Comparison of ENCODE assay signal across 10 cellular contexts in genomic region chr3:71104090-71104489, GRCh38.
DNase-seq lines count a peak whose midpoint lies in the region; ATAC-seq and TF ChIP-seq lines count a peak whose summit lies in the region.
"Had no signal": no experiment of that assay in that cellular context is flagged by ENCODE, and none has a peak within 500 bp of the region (broad histone marks: within the 10 kb centered on the region; RNA-seq: fewer than 3 reads in every experiment).

No MANE protein-coding gene starts in this region.

- in situ Hi-C loops in IMR-90 (cut with MboI; ENCODE audit: low sequenced_read_pairs): no loop called here

- no peak overlapping the region for H2AK5ac ChIP-seq in IMR-90 (ENCODE audit: low read depth, low read length)

- peaks cover 10% of the 10 kb centered on the region for H3K9me1 ChIP-seq in IMR-90 (ENCODE audit: insufficient read depth, low read length)

- no peaks in the 10 kb centered on the region for H3K27me3 Mint-ChIP-seq in CD4-positive, CD25-positive, alpha-beta regulatory T cell
- H3K27me3 Mint-ChIP-seq in osteocyte (ENCODE audit: unreplicated experiment): no peaks in the 10 kb centered on the region
- no peaks in the 10 kb centered on the region for H3K27me3 Mint-ChIP-seq in natural killer cell treated with Interleukin-12 subunit alpha and Interleukin-12 subunit beta and Interleukin-15 and Interleukin-18, amount 100 ng/mL, for 72 hours

- H3K56ac ChIP-seq in IMR-90 (ENCODE audit: extremely low read depth, insufficient read depth, low read length): no peak overlapping the region

- H4K20me1 ChIP-seq in IMR-90 (ENCODE audit: insufficient read depth, low read length): no peaks in the 10 kb centered on the region

- DNase-seq in CD4-positive, CD25-positive, alpha-beta regulatory T cell: no peak
- DNase-seq in IMR-90 (peak; percentile 99), choroid plexus epithelial cell (ENCODE audit: low read depth) (peak; percentile 92), osteocyte (ENCODE audit: extremely low spot score, unreplicated experiment) (no peak), NCI-H1048 (lab: John Stamatoyannopoulos, UW) (no peak), foreskin melanocyte (no peak)
- DNase-seq in natural killer cell treated with Interleukin-12 subunit alpha and Interleukin-12 subunit beta and Interleukin-15 and Interleukin-18, amount 100 ng/mL, for 72 hours (ENCODE audit: low spot score): no peak
- DNase-seq: NCI-H510A had no signal

- H3K36me3 ChIP-seq in CD4-positive, CD25-positive, alpha-beta regulatory T cell (ENCODE audit: control insufficient read depth, insufficient read depth, low read length): peaks cover 42% of the 10 kb centered on the region
- no peaks in the 10 kb centered on the region; the same call in 1 of the 2 replicates for H3K36me3 ChIP-seq in IMR-90 (ENCODE audit: control insufficient read depth, insufficient read depth, low read length)

- H2AK9ac ChIP-seq in IMR-90 (replicated peaks; ENCODE audit: low read depth, low read length, poor library complexity): no peak overlapping the region

- intact Hi-C loops in IMR-90 (cut with micrococcal nuclease): loop anchor here (10.0 kb wide), 2 partner anchors 119 to 581 kb away; no protein-coding TSS in a partner anchor

- no peaks in the 10 kb centered on the region for H3K9me3 Mint-ChIP-seq in CD4-positive, CD25-positive, alpha-beta regulatory T cell
- no peaks in the 10 kb centered on the region for H3K9me3 Mint-ChIP-seq in osteocyte (ENCODE audit: unreplicated experiment)
- no peaks in the 10 kb centered on the region for H3K9me3 Mint-ChIP-seq in natural killer cell treated with Interleukin-12 subunit alpha and Interleukin-12 subunit beta and Interleukin-15 and Interleukin-18, amount 100 ng/mL, for 72 hours

- no peak for TF ChIP-seq CTCF in IMR-90 (conservative IDR thresholded peaks at IDR 0.05; ENCODE audit: low read depth, low read length)
- no peak for TF ChIP-seq CTCF in choroid plexus epithelial cell (conservative IDR thresholded peaks at IDR 0.05; ENCODE audit: low read depth, low read length)
- no peak for TF ChIP-seq CTCF in osteocyte (IDR thresholded peaks at IDR 0.05)

- ATAC-seq in CD4-positive, CD25-positive, alpha-beta regulatory T cell (ENCODE audit: low read depth in 2 of 2): no peak
- ATAC-seq in IMR-90 (ENCODE audit: low read depth) (peak; percentile 74), GM18520 (IDR thresholded peaks at IDR 0.05; ENCODE audit: unreplicated experiment) (no peak)
- ATAC-seq in natural killer cell treated with Interleukin-12 subunit alpha and Interleukin-12 subunit beta and Interleukin-15 and Interleukin-18, amount 100 ng/mL, for 72 hours: no peak
- ATAC-seq: K562 had no signal

- TF ChIP-seq POLR2A in IMR-90 (IDR thresholded peaks at IDR 0.05; ENCODE audit: low read depth, low read length): no peak

- POLR2A ChIA-PET in IMR-90 (lab: Charles Lee; ENCODE audit: unreplicated experiment): interaction anchor here (0.6 kb wide), 2 partner anchors 12 to 24 kb away, joined by 3 read pairs; no protein-coding TSS in a partner anchor

- peak overlapping the region in 2 of 4 donors; percentile 14 to 66 for H3K4me3 Mint-ChIP-seq in CD4-positive, CD25-positive, alpha-beta regulatory T cell
- H3K4me3 Mint-ChIP-seq in osteocyte (ENCODE audit: unreplicated experiment): peak overlapping the region; percentile 39
- no peak overlapping the region for H3K4me3 Mint-ChIP-seq in natural killer cell treated with Interleukin-12 subunit alpha and Interleukin-12 subunit beta and Interleukin-15 and Interleukin-18, amount 100 ng/mL, for 72 hours

- peaks cover 30 to 72% of the 10 kb centered on the region in 2 experiments for H3K79me1 ChIP-seq in IMR-90 (ENCODE audit: low read depth in 1 of 2, low read length in 2 of 2)

- H2BK15ac ChIP-seq in IMR-90 (ENCODE audit: low read depth, low read length): no peak overlapping the region

- peak overlapping the region; percentile 91; the same call in 1 of the 2 replicates for H2BK120ac ChIP-seq in IMR-90 (ENCODE audit: low read depth, low read length)

- H3K4me2 ChIP-seq in IMR-90 (ENCODE audit: low read depth, low read length): peak overlapping the region; percentile 69

- WGBS in IMR-90 (ENCODE audit: extremely low coverage in 2 of 2, insufficient read length in 1 of 2), 2 experiments: 34% methylated on average over 4 of the region's 7 CpGs; no CpG with 5 or more reads in 1 of the 2 experiments

- H4K8ac ChIP-seq in IMR-90 (ENCODE audit: low read depth in 2 of 2, low read length in 2 of 2): peak overlapping the region in 1 of 2 experiments; percentile 43; a peak in 2 of 4 replicates

- peak overlapping the region; percentile 36; the same call in 1 of the 2 replicates for H2BK20ac ChIP-seq in IMR-90 (ENCODE audit: low read depth, low read length)

- H2AFZ ChIP-seq in IMR-90 (replicated peaks; ENCODE audit: low read length, poor library complexity): no peak overlapping the region

- H2BK5ac ChIP-seq in IMR-90 (ENCODE audit: low read depth, low read length, poor library complexity, severe bottlenecking): peak overlapping the region; percentile 92

- no peaks in the 10 kb centered on the region for H3K9me3 ChIP-seq in CD4-positive, CD25-positive, alpha-beta regulatory T cell (ENCODE audit: control insufficient read depth in 2 of 2, low read length in 2 of 2)
- no peaks in the 10 kb centered on the region for H3K9me3 ChIP-seq in IMR-90 (ENCODE audit: control insufficient read depth, insufficient read depth, low read length)

- H3K9ac ChIP-seq in IMR-90 (ENCODE audit: low read depth, low read length): no peak overlapping the region

- H4K91ac ChIP-seq in IMR-90 (ENCODE audit: insufficient read depth, low read depth, low read length): no peak overlapping the region

- CTCF ChIA-PET in IMR-90 (lab: Yijun Ruan, JAX): no interaction called here

- no peaks in the 10 kb centered on the region for H3K27me3 ChIP-seq in CD4-positive, CD25-positive, alpha-beta regulatory T cell (ENCODE audit: control insufficient read depth, insufficient read depth, low read length)
- H3K27me3 ChIP-seq in IMR-90 (ENCODE audit: control insufficient read depth, insufficient read depth, low read length): no peaks in the 10 kb centered on the region

- H3K27ac ChIP-seq in CD4-positive, CD25-positive, alpha-beta regulatory T cell (ENCODE audit: insufficient read depth, low read length, poor library complexity, severe bottlenecking): no peak overlapping the region
- H3K27ac ChIP-seq in IMR-90 (ENCODE audit: insufficient read depth, low read length): peak overlapping the region; percentile 57; the same call in 1 of the 2 replicates

- H3K4me3 ChIP-seq in CD4-positive, CD25-positive, alpha-beta regulatory T cell (ENCODE audit: low read depth, low read length): no peak overlapping the region
- no peak overlapping the region for H3K4me3 ChIP-seq in IMR-90 (ENCODE audit: insufficient read depth, low read depth, low read length)
- no peak overlapping the region for H3K4me3 ChIP-seq in choroid plexus epithelial cell (ENCODE audit: low read depth, low read length)
- H3K4me3 ChIP-seq: K562 had no signal

- peaks cover 58 to 98% (median 67%) of the 10 kb centered on the region in 4 donors for H3K4me1 Mint-ChIP-seq in CD4-positive, CD25-positive, alpha-beta regulatory T cell
- H3K4me1 Mint-ChIP-seq in osteocyte (ENCODE audit: unreplicated experiment): peaks cover 86% of the 10 kb centered on the region
- H3K4me1 Mint-ChIP-seq in natural killer cell treated with Interleukin-12 subunit alpha and Interleukin-12 subunit beta and Interleukin-15 and Interleukin-18, amount 100 ng/mL, for 72 hours (ENCODE audit: low read depth in 2 of 2): peaks cover 59 to 66% of the 10 kb centered on the region in 2 donors

- H3K23ac ChIP-seq in IMR-90 (ENCODE audit: low read depth, low read length): no peak overlapping the region; the same call in 1 of the 2 replicates

- peak overlapping the region; percentile 60 to 83 (median 83) for H3K27ac Mint-ChIP-seq in CD4-positive, CD25-positive, alpha-beta regulatory T cell
- H3K27ac Mint-ChIP-seq in osteocyte (ENCODE audit: unreplicated experiment): peak overlapping the region; percentile 95
- H3K27ac Mint-ChIP-seq in natural killer cell treated with Interleukin-12 subunit alpha and Interleukin-12 subunit beta and Interleukin-15 and Interleukin-18, amount 100 ng/mL, for 72 hours: peak overlapping the region in 1 of 2 donors; percentile 66

- peak overlapping the region; percentile 94; the same call in 1 of the 2 replicates for H3K4ac ChIP-seq in IMR-90 (ENCODE audit: low read depth, low read length)

- peaks cover 35% of the 10 kb centered on the region for H3K4me1 ChIP-seq in CD4-positive, CD25-positive, alpha-beta regulatory T cell (ENCODE audit: control insufficient read depth, insufficient read depth, low read length, poor library complexity, severe bottlenecking)
- peaks cover 37% of the 10 kb centered on the region for H3K4me1 ChIP-seq in IMR-90 (ENCODE audit: control insufficient read depth, insufficient read depth, low read length)

- H3K36me3 Mint-ChIP-seq in CD4-positive, CD25-positive, alpha-beta regulatory T cell: peaks cover 64% of the 10 kb centered on the region
- H3K36me3 Mint-ChIP-seq in osteocyte (ENCODE audit: unreplicated experiment): peaks cover 3% of the 10 kb centered on the region
- peaks cover 2% of the 10 kb centered on the region for H3K36me3 Mint-ChIP-seq in natural killer cell treated with Interleukin-12 subunit alpha and Interleukin-12 subunit beta and Interleukin-15 and Interleukin-18, amount 100 ng/mL, for 72 hours

- BruUV-seq in IMR-90 (replicated peaks; lab: Mats Ljungman, UMichigan): no TSS peak

- TF ChIP-seq RAD21 in IMR-90 (IDR thresholded peaks at IDR 0.05; ENCODE audit: low read length): no peak

- H3K14ac ChIP-seq in IMR-90 (replicated peaks; ENCODE audit: low read depth, low read length): no peak overlapping the region

- H4K5ac ChIP-seq in IMR-90 (ENCODE audit: low read depth, low read length): peak overlapping the region; percentile 78

- dilution Hi-C loops in IMR-90 (cut with HindIII; ENCODE audit: low sequenced_read_pairs, unreplicated experiment): no loop called here

- peak overlapping the region; percentile 95 for H3K18ac ChIP-seq in IMR-90 (ENCODE audit: low read depth, low read length)

TF ChIP-seq in IMR-90, 13 proteins besides CTCF, POLR2A, EP300 and RAD21 (continues in another document):
- TF ChIP-seq FOS (IDR thresholded peaks at IDR 0.05; ENCODE audit: low read depth, low read length) (0 out of 2 replicates have a peak, but pooled peaks have one; percentile 26), USF2 (IDR thresholded peaks at IDR 0.05; ENCODE audit: low read depth, low read length) (no peak), MXI1 (IDR thresholded peaks at IDR 0.05; ENCODE audit: borderline replicate concordance, low read depth, low read length) (no peak), BHLHE40 (IDR thresholded peaks at IDR 0.05; ENCODE audit: low read depth, low read length) (no peak), CHD1 (IDR thresholded peaks at IDR 0.05; ENCODE audit: low read depth, low read length) (no peak)

Comparison
In these comparisons a context has a peak if more than half of its experiments do, and no peak if none do; other contexts are left out.
1. DNase-seq: peak in IMR-90 (single experiment) and choroid plexus epithelial cell (single experiment); none in CD4-positive, CD25-positive, alpha-beta regulatory T cell (0 of 3), osteocyte (single experiment), NCI-H1048 (single experiment), natural killer cell treated with Interleukin-12 subunit alpha and Interleukin-12 subunit beta and Interleukin-15 and Interleukin-18, amount 100 ng/mL, for 72 hours (single experiment) and foreskin melanocyte (single experiment).